1 cellular context compared by ENCODE assay signal in genomic region chr5:132001647-132002561, GRCh38.
TF ChIP-seq lines count a peak whose summit lies in the region.

No MANE protein-coding gene starts in this region.

TF ChIP-seq in WTC11, 78 proteins besides CTCF, POLR2A, EP300 and RAD21 (continued from another document):
- TF ChIP-seq IRF1 (CRISPR knock-in tag; IDR thresholded peaks at IDR 0.05) (no peak), ZNF281 (CRISPR knock-in tag; IDR thresholded peaks at IDR 0.05) (no peak), NR3C1 (CRISPR knock-in tag; conservative IDR thresholded peaks at IDR 0.05; ENCODE audit: low read depth) (no peak), PREB (CRISPR knock-in tag; IDR thresholded peaks at IDR 0.05; ENCODE audit: borderline replicate concordance) (no peak), FOXJ3 (CRISPR knock-in tag; IDR thresholded peaks at IDR 0.05; ENCODE audit: borderline replicate concordance) (no peak), KAT7 (CRISPR knock-in tag; IDR thresholded peaks at IDR 0.05; ENCODE audit: borderline replicate concordance) (no peak), STAT6 (CRISPR knock-in tag; conservative IDR thresholded peaks at IDR 0.05; ENCODE audit: low read depth) (no peak), ZNF671 (CRISPR knock-in tag; IDR thresholded peaks at IDR 0.05) (no peak), ZNF121 (CRISPR knock-in tag; IDR thresholded peaks at IDR 0.05) (no peak), ZMAT4 (CRISPR knock-in tag; IDR thresholded peaks at IDR 0.05) (no peak), ZNF425 (CRISPR knock-in tag; conservative IDR thresholded peaks at IDR 0.05) (no peak), ESRRA (CRISPR knock-in tag; IDR thresholded peaks at IDR 0.05; ENCODE audit: borderline replicate concordance) (no peak), HMGA2 (CRISPR knock-in tag; IDR thresholded peaks at IDR 0.05) (no peak), SMAD4 (CRISPR knock-in tag; IDR thresholded peaks at IDR 0.05) (no peak)
